ENCODE assay signal across 1 cellular context in genomic region chr11:64173616-64174355, GRCh38.
TF ChIP-seq lines count a peak whose summit lies in the region.

No MANE protein-coding gene starts in this region.

TF ChIP-seq in A549, 52 proteins besides CTCF, POLR2A, EP300 and RAD21 (continued from another document):
- TF ChIP-seq POLR2AphosphoS2 (conservative IDR thresholded peaks at IDR 0.05; ENCODE audit: low read length) (no peak), PHF8 (IDR thresholded peaks at IDR 0.05; ENCODE audit: borderline replicate concordance, low read depth) (no peak), RNF2 (IDR thresholded peaks at IDR 0.05; ENCODE audit: borderline replicate concordance, low read depth) (no peak), FOSB (CRISPR knock-in tag; IDR thresholded peaks at IDR 0.05) (no peak)
